Comparison of ENCODE assay signal across 16 cellular contexts in genomic region chr17:74858672-74859438, GRCh38. TPM values are rescaled to one million over a fixed set of nuclear protein-coding genes. Genes with fewer than 3 reads are reported as not detected.
DNase-seq lines count a peak whose midpoint lies in the region; ATAC-seq, FAIRE-seq and TF ChIP-seq lines count a peak whose summit lies in the region.
"Had no signal": no experiment of that assay in that cellular context is flagged by ENCODE, and none has a peak within 500 bp of the region (broad histone marks: within the 10 kb centered on the region; RNA-seq: fewer than 3 reads in every experiment).

No MANE protein-coding gene starts in this region.

- peaks cover 0 to 14% (median under 1%) of the 10 kb centered on the region in 4 experiments; a peak in 2 of 8 replicates for H3K36me3 ChIP-seq in H1 (ENCODE audit: control insufficient read depth in 2 of 4, insufficient read depth in 4 of 4, low read length in 3 of 4)
- H3K36me3 ChIP-seq: ovary had no signal

- H3K4me1 ChIP-seq in H9 (ENCODE audit: insufficient read depth, low read length) (0 out of 2 replicates have a peak, but pooled peaks cover 2% of the 10 kb centered on the region), H1 (replicated peaks in 1 of 4; ENCODE audit: control insufficient read depth in 3 of 4, insufficient read depth in 4 of 4, low read length in 3 of 4) (peaks cover 0 to 9% (median 5%) of the 10 kb centered on the region in 4 experiments; a peak in 4 of 7 replicates)

- peaks cover 17% of the 10 kb centered on the region for H3K4me1 Mint-ChIP-seq in activated T-cell treated with anti-CD3 and anti-CD28 coated beads, Interleukin-2, amount 50 U/mL, for 4 hours (ENCODE audit: low read depth)
- H3K4me1 Mint-ChIP-seq in H9 = peaks cover 11% of the 10 kb centered on the region in 2 experiments; a peak in 3 of 4 replicates
- peaks cover 16% of the 10 kb centered on the region for H3K4me1 Mint-ChIP-seq in osteocyte (ENCODE audit: unreplicated experiment)

- ATAC-seq in activated T-cell treated with anti-CD3 and anti-CD28 coated beads, Interleukin-2, amount 50 U/mL, for 4 hours = no peak
- ATAC-seq in HG03342 (IDR thresholded peaks at IDR 0.05; ENCODE audit: unreplicated experiment) = no peak

- no peaks in the 10 kb centered on the region for H3K36me3 Mint-ChIP-seq in activated T-cell treated with anti-CD3 and anti-CD28 coated beads, Interleukin-2, amount 50 U/mL, for 4 hours (ENCODE audit: insufficient read depth)
- peaks cover 3 to 8% (median 7%) of the 10 kb centered on the region in 3 experiments; a peak in 4 of 7 replicates for H3K36me3 Mint-ChIP-seq in H9 (ENCODE audit: insufficient read depth in 1 of 3, low read depth in 3 of 3)
- peaks cover 3% of the 10 kb centered on the region for H3K36me3 Mint-ChIP-seq in osteocyte (ENCODE audit: unreplicated experiment)

- H3K23ac ChIP-seq in H9 (ENCODE audit: insufficient read length, low read depth, low read length) (no peak overlapping the region), H1 (ENCODE audit: insufficient read length) (no peak overlapping the region)

- no peak overlapping the region for H2AFZ ChIP-seq in H9 (ENCODE audit: low read length)
- H2AFZ ChIP-seq in H1 (ENCODE audit: low read length) = no peak overlapping the region

- no peak overlapping the region for H3K27ac ChIP-seq in H9 (ENCODE audit: insufficient read length, low read depth, low read length)
- no peak overlapping the region for H3K27ac ChIP-seq in H1 (ENCODE audit: low read depth, low read length)
- H3K27ac ChIP-seq: ovary had no signal

- DNase-seq in activated T-cell treated with anti-CD3 and anti-CD28 coated beads, Interleukin-2, amount 50 U/mL, for 4 hours = no peak
- no peak for DNase-seq in activated T-cell treated with anti-CD3 and anti-CD28 coated beads, Interleukin-2, amount 50 U/mL, for 48 hours
- DNase-seq in H9 (no peak), H1 (ENCODE audit: low read depth in 1 of 2, low spot score in 2 of 2) (no peak), osteocyte (ENCODE audit: extremely low spot score, unreplicated experiment) (no peak), DMS114 treated with DMSO at 0.1 percent for 48 hours (lab: John Stamatoyannopoulos, UW; ENCODE audit: unreplicated experiment) (no peak), UCSD-AML1 (lab: John Stamatoyannopoulos, UW; ENCODE audit: unreplicated experiment) (no peak)
- DNase-seq: KG1, NCI-H146, NCI-H526 treated with DMSO at 0.1 percent for 48 hours had no signal

- no peak for TF ChIP-seq CTCF in H9 (conservative IDR thresholded peaks at IDR 0.05)
- no peak for TF ChIP-seq CTCF in H1 (IDR thresholded peaks at IDR 0.05; ENCODE audit: control extremely low read depth in 1 of 3, insufficient read depth in 1 of 3, low read depth in 1 of 3, low read length in 3 of 3)
- TF ChIP-seq CTCF in osteocyte (IDR thresholded peaks at IDR 0.05) = no peak

- H3K18ac ChIP-seq in H9 (ENCODE audit: insufficient read length, low read depth, low read length) = no peak overlapping the region
- H3K18ac ChIP-seq in H1 (ENCODE audit: extremely low read depth, low read length) = no peak overlapping the region

- H3K23me2 ChIP-seq in H9 (ENCODE audit: insufficient read length, low read depth, low read length, poor library complexity, severe bottlenecking) (peaks cover 13% of the 10 kb centered on the region), H1 (ENCODE audit: low read depth, low read length) (no peaks in the 10 kb centered on the region; the same call in 1 of the 2 replicates)

- no peak for TF ChIP-seq RAD21 in H1 (IDR thresholded peaks at IDR 0.05 in 1 of 2, conservative IDR thresholded peaks at IDR 0.05 in 1 of 2; ENCODE audit: low read depth in 2 of 2, low read length in 2 of 2)

- H3K4me2 ChIP-seq in H9 (ENCODE audit: insufficient read depth, insufficient read length, low read length) = peak overlapping the region; percentile 13
- peak overlapping the region; percentile 64 to 74 for H3K4me2 ChIP-seq in H1 (ENCODE audit: insufficient read depth in 1 of 2, low read depth in 2 of 2, low read length in 2 of 2)

- H2AK5ac ChIP-seq in H9 (ENCODE audit: insufficient read length, low read length) (no peak overlapping the region), H1 (ENCODE audit: low read depth, low read length) (no peak overlapping the region)

- CTCF ChIA-PET in H1 (lab: Charles Lee; ENCODE audit: partially characterized antibody) = interaction anchor here (0.5 to 99.6 kb wide), 10 partner anchors 15 to 234 kb away, joined by 3 to 2981 read pairs (median 6); partner anchors contain the start of genes FDXR, GRIN2C, NAT9 and OTOP2

- no peak for FAIRE-seq in H1 (lab: Jason Lieb, UNC)
- FAIRE-seq: GM12892 had no signal

- no peaks in the 10 kb centered on the region for H3K9me3 Mint-ChIP-seq in activated T-cell treated with anti-CD3 and anti-CD28 coated beads, Interleukin-2, amount 50 U/mL, for 4 hours
- H3K9me3 Mint-ChIP-seq in H9 (no peaks in the 10 kb centered on the region), osteocyte (ENCODE audit: unreplicated experiment) (no peaks in the 10 kb centered on the region)

- H2BK20ac ChIP-seq in H9 (ENCODE audit: low read depth, low read length, poor library complexity, severe bottlenecking) (no peak overlapping the region), H1 (ENCODE audit: low read length) (no peak overlapping the region)

- no peak overlapping the region for H2BK120ac ChIP-seq in H9 (ENCODE audit: low read depth, low read length, poor library complexity, severe bottlenecking)
- H2BK120ac ChIP-seq in H1 (replicated peaks; ENCODE audit: low read depth, low read length) = no peak overlapping the region

- peak overlapping the region in 1 of 4 experiments; percentile 60; a peak in 3 of 8 replicates for H3K4me3 ChIP-seq in H1 (ENCODE audit: extremely low read depth in 1 of 4, insufficient read depth in 2 of 4, low read depth in 3 of 4, low read length in 4 of 4)
- H3K4me3 ChIP-seq: ovary had no signal

- no peak overlapping the region for H3K56ac ChIP-seq in H9 (ENCODE audit: insufficient read length, low read depth, low read length)
- no peak overlapping the region for H3K56ac ChIP-seq in H1 (replicated peaks; ENCODE audit: insufficient read length, low read depth, low read length)

- peaks cover 50% of the 10 kb centered on the region for H3K27me3 ChIP-seq in H9 (ENCODE audit: insufficient read depth, low read length)
- H3K27me3 ChIP-seq in H1 (replicated peaks in 1 of 4; ENCODE audit: control insufficient read depth in 3 of 4, extremely low read depth in 1 of 4, insufficient read depth in 3 of 4, low read length in 3 of 4) = peaks cover 52 to 80% (median 71%) of the 10 kb centered on the region in 4 experiments

- H3K4me3 Mint-ChIP-seq in activated T-cell treated with anti-CD3 and anti-CD28 coated beads, Interleukin-2, amount 50 U/mL, for 4 hours = peak overlapping the region; percentile 35
- H3K4me3 Mint-ChIP-seq in H9 (peak overlapping the region; percentile 46 to 71), osteocyte (ENCODE audit: unreplicated experiment) (peak overlapping the region; percentile 32)

- no peak overlapping the region for H2BK5ac ChIP-seq in H9 (ENCODE audit: insufficient read length, low read length)
- no peak overlapping the region for H2BK5ac ChIP-seq in H1 (ENCODE audit: low read depth, low read length)

- H3K27ac Mint-ChIP-seq in H9 = no peak overlapping the region
- no peak overlapping the region for H3K27ac Mint-ChIP-seq in osteocyte (ENCODE audit: unreplicated experiment)

- POLR2A ChIA-PET in H1 (lab: Charles Lee; ENCODE audit: partially characterized antibody) = interaction anchor here (1.1 to 1.8 kb wide), 3 partner anchors 14 to 75 kb away, joined by 3 to 6 read pairs (median 5); partner anchors contain the start of gene FDXR

- H3K9ac ChIP-seq in H9 (ENCODE audit: extremely low read depth, insufficient read length, low read length) (no peak overlapping the region), H1 (replicated peaks in 1 of 4; ENCODE audit: extremely low read depth in 1 of 4, low read depth in 3 of 4, low read length in 3 of 4) (no peak overlapping the region)

- no peak for TF ChIP-seq POLR2A in H1 (IDR thresholded peaks at IDR 0.05; ENCODE audit: control extremely low read depth in 1 of 2, low read depth in 2 of 2, low read length in 2 of 2)

- H3K9me3 ChIP-seq in H9 (ENCODE audit: control insufficient read depth, low read depth, low read length) (no peaks in the 10 kb centered on the region), H1 (ENCODE audit: insufficient read depth in 2 of 2, low read depth in 1 of 2, low read length in 1 of 2) (no peaks in the 10 kb centered on the region)
- H3K9me3 ChIP-seq: ovary had no signal

- no peak overlapping the region for H3K4ac ChIP-seq in H9 (ENCODE audit: low read depth, low read length)
- H3K4ac ChIP-seq in H1 (replicated peaks; ENCODE audit: insufficient read length, low read depth, low read length) = no peak overlapping the region

- H3K79me2 ChIP-seq in H9 (ENCODE audit: insufficient read depth, low read length) (no peaks in the 10 kb centered on the region), H1 (ENCODE audit: control insufficient read depth in 1 of 2, insufficient read depth in 2 of 2, low read length in 2 of 2) (no peaks in the 10 kb centered on the region)

- no CpG with 5 or more reads among the region's 12 CpGs for WGBS in H9 (ENCODE audit: extremely low coverage, insufficient read length, low lambda C conversion rate)
- WGBS in H1 (ENCODE audit: extremely low coverage in 1 of 2, insufficient coverage in 1 of 2, insufficient read length in 1 of 2, insufficient replicate concordance in 2 of 2, low coverage in 1 of 2, low lambda C conversion rate in 2 of 2, missing lambda C conversion rate in 1 of 2), 2 experiments = 76% methylated on average over 9 of the region's 12 CpGs; no CpG with 5 or more reads in 1 of the 2 experiments

- H4K91ac ChIP-seq in H9 (ENCODE audit: insufficient read length, low read depth, low read length) (no peak overlapping the region), H1 (replicated peaks; ENCODE audit: insufficient read length, low read length) (no peak overlapping the region)

- H4K20me1 ChIP-seq in H9 (ENCODE audit: control insufficient read depth, insufficient read depth, insufficient read length) = no peaks in the 10 kb centered on the region
- peaks cover 2 to 4% of the 10 kb centered on the region in 2 experiments for H4K20me1 ChIP-seq in H1 (replicated peaks in 1 of 2; ENCODE audit: control insufficient read depth in 1 of 2, insufficient read depth in 2 of 2, low read length in 2 of 2)

- no peaks in the 10 kb centered on the region for H3K79me1 ChIP-seq in H9 (ENCODE audit: insufficient read depth, low read depth, low read length, poor library complexity, severe bottlenecking)
- H3K79me1 ChIP-seq in H1 (ENCODE audit: low read depth, low read length) = no peaks in the 10 kb centered on the region

- H4K8ac ChIP-seq in H9 (replicated peaks; ENCODE audit: insufficient read length, low read depth, low read length) = no peak overlapping the region
- H4K8ac ChIP-seq in H1 (ENCODE audit: extremely low read depth, insufficient read depth, low read length) = no peak overlapping the region

- no peak overlapping the region for H3T11ph ChIP-seq in H9 (ENCODE audit: low read length)

- TF ChIP-seq EP300 in H1 (IDR thresholded peaks at IDR 0.05; ENCODE audit: borderline replicate concordance in 1 of 2, low read depth in 2 of 2, low read length in 2 of 2) = no peak

- H2BK12ac ChIP-seq in H9 (ENCODE audit: insufficient read length, low read depth, low read length) (no peak overlapping the region), H1 (ENCODE audit: low read depth, low read length) (no peak overlapping the region)

- H4K5ac ChIP-seq in H9 (ENCODE audit: insufficient read length, low read depth, low read length) (no peak overlapping the region), H1 (ENCODE audit: insufficient read length, low read depth, low read length) (no peak overlapping the region)

- H3K14ac ChIP-seq in H9 (ENCODE audit: insufficient read depth, low read length) (no peak overlapping the region), H1 (ENCODE audit: insufficient read length) (no peak overlapping the region)

- H2BK15ac ChIP-seq in H9 (ENCODE audit: low read depth, low read length) (no peak overlapping the region), H1 (ENCODE audit: low read length) (peak overlapping the region; percentile 29; the same call in 1 of the 2 replicates)

- peaks cover 67% of the 10 kb centered on the region for H3K27me3 Mint-ChIP-seq in activated T-cell treated with anti-CD3 and anti-CD28 coated beads, Interleukin-2, amount 50 U/mL, for 4 hours (ENCODE audit: low read depth)
- H3K27me3 Mint-ChIP-seq in H9 (ENCODE audit: low read depth) (peaks cover 82% of the 10 kb centered on the region), osteocyte (ENCODE audit: unreplicated experiment) (peaks cover 57% of the 10 kb centered on the region)

RNA-seq across cellular contexts. Expression of gene GRIN2C, which starts 0.8 kb away (rescaled TPM):
- under 1 TPM in 1 of 3 donors, not detected in 2; 0.08 TPM for total RNA-seq in activated T-cell treated with anti-CD3 and anti-CD28 coated beads, Interleukin-2, amount 50 U/mL, for 4 hours
- total RNA-seq in H9 (2021) = 0.13 and 0.44 TPM in 2 replicates
- total RNA-seq in H1 (2021; fragmentation: NEBNext Ultra II Directional; extraction: Animal tissue kit (Norgen Biotek cat#: 25700)) = 0.07 TPM in 1 of 2 replicates, not detected in the other
- polyA plus RNA-seq in H1 (2011; rRNA removed) = 0.06 and 0.11 TPM in 2 replicates
- polyA plus RNA-seq in H1 (2011; cell fraction: cytosol; rRNA removed) = 0.05 TPM
- polyA plus RNA-seq in H1 (2011; cell fraction: nucleus; rRNA removed) = 0.20 TPM
- polyA plus RNA-seq in H1 (2012, experiment 1 of 2) = 0.06 to 0.29 TPM (median 0.19 TPM) in 4 replicates
- polyA plus RNA-seq in H1 (2012, experiment 2 of 2) = 0.05 TPM
- 0.02 TPM for polyA plus RNA-seq in H1 (2013, experiment 1 of 2)
- 0.04 TPM for polyA plus RNA-seq in H1 (2013, experiment 2 of 2)
- polyA minus RNA-seq in H1 (2011; rRNA and poly(A)+ RNA removed) = 0.12 TPM in 1 of 2 replicates, not detected in the other
- polyA minus RNA-seq in H1 (2011; cell fraction: cytosol; rRNA and poly(A)+ RNA removed) = not detected
- 0.20 TPM for polyA minus RNA-seq in H1 (2011; cell fraction: nucleus; rRNA and poly(A)+ RNA removed)
- 0.10 and 0.13 TPM in 2 replicates for total RNA-seq in osteocyte
- total RNA-seq: Daoy had no signal
- polyA plus RNA-seq: AG04450 had no signal

RNA-seq across cellular contexts. Expression of gene FDXR, which starts 13.9 kb away (rescaled TPM):
- 10 to 100 TPM in 1 of 3 donors, 1 to 10 TPM in 2; 6.1 to 12.0 (median 7.0) TPM for total RNA-seq in activated T-cell treated with anti-CD3 and anti-CD28 coated beads, Interleukin-2, amount 50 U/mL, for 4 hours
- total RNA-seq in H9 (2021) (39.7 and 43.2 TPM in 2 replicates), osteocyte (9.1 and 11.2 TPM in 2 replicates)
- total RNA-seq in H1 (2021; fragmentation: NEBNext Ultra II Directional; extraction: Animal tissue kit (Norgen Biotek cat#: 25700)) = 24.2 and 25.6 TPM in 2 replicates
- polyA plus RNA-seq in H1 (2011; rRNA removed) = 31.4 and 44.0 TPM in 2 replicates
- 52.5 TPM for polyA plus RNA-seq in H1 (2011; cell fraction: cytosol; rRNA removed)
- 67.0 TPM for polyA plus RNA-seq in H1 (2011; cell fraction: nucleus; rRNA removed)
- polyA plus RNA-seq in H1 (2012, experiment 1 of 2) = 20.6 to 42.6 TPM (median 37.8 TPM) in 4 replicates
- 33.2 TPM for polyA plus RNA-seq in H1 (2012, experiment 2 of 2)
- 13.2 TPM for polyA plus RNA-seq in H1 (2013, experiment 1 of 2)
- 13.1 TPM for polyA plus RNA-seq in H1 (2013, experiment 2 of 2)
- polyA minus RNA-seq in H1 (2011; rRNA and poly(A)+ RNA removed) = 10.8 and 11.3 TPM in 2 replicates
- 20.4 TPM for polyA minus RNA-seq in H1 (2011; cell fraction: cytosol; rRNA and poly(A)+ RNA removed)
- 25.0 TPM for polyA minus RNA-seq in H1 (2011; cell fraction: nucleus; rRNA and poly(A)+ RNA removed)

RNA-seq across cellular contexts. Expression of gene FADS6, which starts 34.6 kb away (rescaled TPM):
- total RNA-seq in activated T-cell treated with anti-CD3 and anti-CD28 coated beads, Interleukin-2, amount 50 U/mL, for 4 hours = not detected
- total RNA-seq in H9 (2021) (0.94 and 1.2 TPM in 2 replicates), osteocyte (not detected in 2 replicates)
- 0.56 and 0.80 TPM in 2 replicates for total RNA-seq in H1 (2021; fragmentation: NEBNext Ultra II Directional; extraction: Animal tissue kit (Norgen Biotek cat#: 25700))
- polyA plus RNA-seq in H1 (2011; rRNA removed) = 2.5 and 2.6 TPM in 2 replicates
- 2.2 TPM for polyA plus RNA-seq in H1 (2011; cell fraction: cytosol; rRNA removed)
- polyA plus RNA-seq in H1 (2011; cell fraction: nucleus; rRNA removed) = 2.2 TPM
- polyA plus RNA-seq in H1 (2012, experiment 1 of 2) = 0.79 to 2.0 TPM (median 1.4 TPM) in 4 replicates
- polyA plus RNA-seq in H1 (2012, experiment 2 of 2) = 0.67 TPM
- polyA plus RNA-seq in H1 (2013, experiment 1 of 2) = 0.67 TPM
- polyA plus RNA-seq in H1 (2013, experiment 2 of 2) = 0.52 TPM
- polyA minus RNA-seq in H1 (2011; rRNA and poly(A)+ RNA removed) = 1.6 and 2.1 TPM in 2 replicates
- 1.8 TPM for polyA minus RNA-seq in H1 (2011; cell fraction: cytosol; rRNA and poly(A)+ RNA removed)
- polyA minus RNA-seq in H1 (2011; cell fraction: nucleus; rRNA and poly(A)+ RNA removed) = 0.80 TPM
- total RNA-seq: Daoy, glomerular endothelial cell had no signal
- polyA plus RNA-seq: AG04450 had no signal
